Comparison of ENCODE assay signal across 10 cellular contexts in genomic region chrX:45164995-45165394, GRCh38. TPM values are rescaled to one million over a fixed set of nuclear protein-coding genes. Genes with fewer than 3 reads are reported as not detected.
"Had no signal": no experiment of that assay in that cellular context is flagged by ENCODE, and none has a peak within 500 bp of the region (broad histone marks: within the 10 kb centered on the region; RNA-seq: fewer than 3 reads in every experiment).

No MANE protein-coding gene starts in this region.

- FAIRE-seq: H1, H54, HepG2 had no signal

- H3K4me3 ChIP-seq: GM23338 had no signal

- ATAC-seq: GM23338, HepG2 had no signal

- H2AFZ ChIP-seq: GM23338 had no signal

- DNase-seq: H9, HCEC 1CT, Kasumi-1, KG1 had no signal

- H3K4me2 ChIP-seq: GM23338 had no signal

- H3K36me3 Mint-ChIP-seq: IgD-negative memory B cell had no signal

- H3K4me1 Mint-ChIP-seq: GM23338, H9, IgD-negative memory B cell had no signal

- H3K27ac ChIP-seq: HL-60 had no signal

- H3K4me3 Mint-ChIP-seq: GM23338, H9, IgD-negative memory B cell had no signal

- H3K27ac Mint-ChIP-seq: GM23338, H9, IgD-negative memory B cell had no signal

RNA-seq across cellular contexts. Expression of gene DIPK2B, which starts 35.7 kb away (rescaled TPM):
- total RNA-seq: GM23338, H1, H9, HepG2 had no signal
- polyA plus RNA-seq: GM23338, H1, HepG2, IgD-negative memory B cell had no signal
